Comparison of ENCODE assay signal across 2 cellular contexts in the genomic region with DNA sequence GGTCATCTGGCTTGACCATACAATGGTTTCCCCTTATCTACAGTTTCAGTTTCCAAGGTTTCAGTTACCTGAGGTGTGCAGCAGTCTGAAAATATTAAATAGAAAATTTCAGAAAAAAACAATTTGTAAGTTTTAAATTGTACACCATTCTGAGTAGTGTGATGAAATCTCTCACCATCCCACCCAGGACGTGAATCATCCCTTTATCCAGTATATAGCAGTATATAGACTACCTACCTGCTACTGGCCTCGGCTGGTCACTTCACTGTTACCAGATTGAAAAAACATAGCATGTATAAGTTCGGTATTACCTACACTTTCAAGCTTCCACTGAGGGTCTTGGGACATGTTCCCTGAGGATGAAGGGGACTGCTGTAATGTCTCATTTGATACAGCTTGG.
TF ChIP-seq lines count a peak whose summit lies in the region.

No MANE protein-coding gene starts in this region.

TF ChIP-seq in GM23338, 12 proteins besides CTCF, POLR2A, EP300 and RAD21:
- TF ChIP-seq POLR2AphosphoS5 (IDR thresholded peaks at IDR 0.05; ENCODE audit: low read depth) (no peak), STAT1 (IDR thresholded peaks at IDR 0.05; ENCODE audit: unreplicated experiment) (no peak), NANOG (IDR thresholded peaks at IDR 0.05; ENCODE audit: borderline replicate concordance) (no peak), ETS1 (IDR thresholded peaks at IDR 0.05) (no peak), CREB1 (CRISPR knock-in tag; IDR thresholded peaks at IDR 0.05; ENCODE audit: low read depth) (no peak), ZNF114 (CRISPR knock-in tag; IDR thresholded peaks at IDR 0.05) (no peak), EZH2 (IDR thresholded peaks at IDR 0.05; ENCODE audit: low read depth, unreplicated experiment) (no peak), REST (IDR thresholded peaks at IDR 0.05; ENCODE audit: unreplicated experiment) (no peak), EZH2phosphoT487 (IDR thresholded peaks at IDR 0.05; ENCODE audit: unreplicated experiment) (no peak), JUNB (IDR thresholded peaks at IDR 0.05; ENCODE audit: unreplicated experiment) (no peak), ZNF331 (CRISPR knock-in tag; IDR thresholded peaks at IDR 0.05; ENCODE audit: low read depth) (no peak)

TF ChIP-seq in GM12878, 131 proteins besides CTCF, POLR2A, EP300 and RAD21:
- no peak for TF ChIP-seq BCL11A (IDR thresholded peaks at IDR 0.05; ENCODE audit: low read depth, low read length)
- TF ChIP-seq NBN (IDR thresholded peaks at IDR 0.05), result no peak
- TF ChIP-seq, protein P1, sequence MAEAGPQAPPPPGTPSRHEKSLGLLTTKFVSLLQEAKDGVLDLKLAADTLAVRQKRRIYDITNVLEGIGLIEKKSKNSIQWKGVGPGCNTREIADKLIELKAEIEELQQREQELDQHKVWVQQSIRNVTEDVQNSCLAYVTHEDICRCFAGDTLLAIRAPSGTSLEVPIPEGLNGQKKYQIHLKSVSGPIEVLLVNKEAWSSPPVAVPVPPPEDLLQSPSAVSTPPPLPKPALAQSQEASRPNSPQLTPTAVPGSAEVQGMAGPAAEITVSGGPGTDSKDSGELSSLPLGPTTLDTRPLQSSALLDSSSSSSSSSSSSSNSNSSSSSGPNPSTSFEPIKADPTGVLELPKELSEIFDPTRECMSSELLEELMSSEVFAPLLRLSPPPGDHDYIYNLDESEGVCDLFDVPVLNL (IDR thresholded peaks at IDR 0.05; ENCODE audit: low read depth, low read length), result no peak
- TF ChIP-seq, protein P2, sequence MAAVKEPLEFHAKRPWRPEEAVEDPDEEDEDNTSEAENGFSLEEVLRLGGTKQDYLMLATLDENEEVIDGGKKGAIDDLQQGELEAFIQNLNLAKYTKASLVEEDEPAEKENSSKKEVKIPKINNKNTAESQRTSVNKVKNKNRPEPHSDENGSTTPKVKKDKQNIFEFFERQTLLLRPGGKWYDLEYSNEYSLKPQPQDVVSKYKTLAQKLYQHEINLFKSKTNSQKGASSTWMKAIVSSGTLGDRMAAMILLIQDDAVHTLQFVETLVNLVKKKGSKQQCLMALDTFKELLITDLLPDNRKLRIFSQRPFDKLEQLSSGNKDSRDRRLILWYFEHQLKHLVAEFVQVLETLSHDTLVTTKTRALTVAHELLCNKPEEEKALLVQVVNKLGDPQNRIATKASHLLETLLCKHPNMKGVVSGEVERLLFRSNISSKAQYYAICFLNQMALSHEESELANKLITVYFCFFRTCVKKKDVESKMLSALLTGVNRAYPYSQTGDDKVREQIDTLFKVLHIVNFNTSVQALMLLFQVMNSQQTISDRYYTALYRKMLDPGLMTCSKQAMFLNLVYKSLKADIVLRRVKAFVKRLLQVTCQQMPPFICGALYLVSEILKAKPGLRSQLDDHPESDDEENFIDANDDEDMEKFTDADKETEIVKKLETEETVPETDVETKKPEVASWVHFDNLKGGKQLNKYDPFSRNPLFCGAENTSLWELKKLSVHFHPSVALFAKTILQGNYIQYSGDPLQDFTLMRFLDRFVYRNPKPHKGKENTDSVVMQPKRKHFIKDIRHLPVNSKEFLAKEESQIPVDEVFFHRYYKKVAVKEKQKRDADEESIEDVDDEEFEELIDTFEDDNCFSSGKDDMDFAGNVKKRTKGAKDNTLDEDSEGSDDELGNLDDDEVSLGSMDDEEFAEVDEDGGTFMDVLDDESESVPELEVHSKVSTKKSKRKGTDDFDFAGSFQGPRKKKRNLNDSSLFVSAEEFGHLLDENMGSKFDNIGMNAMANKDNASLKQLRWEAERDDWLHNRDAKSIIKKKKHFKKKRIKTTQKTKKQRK (IDR thresholded peaks at IDR 0.05; ENCODE audit: low read depth, low read length), result no peak
- TF ChIP-seq, protein P3, sequence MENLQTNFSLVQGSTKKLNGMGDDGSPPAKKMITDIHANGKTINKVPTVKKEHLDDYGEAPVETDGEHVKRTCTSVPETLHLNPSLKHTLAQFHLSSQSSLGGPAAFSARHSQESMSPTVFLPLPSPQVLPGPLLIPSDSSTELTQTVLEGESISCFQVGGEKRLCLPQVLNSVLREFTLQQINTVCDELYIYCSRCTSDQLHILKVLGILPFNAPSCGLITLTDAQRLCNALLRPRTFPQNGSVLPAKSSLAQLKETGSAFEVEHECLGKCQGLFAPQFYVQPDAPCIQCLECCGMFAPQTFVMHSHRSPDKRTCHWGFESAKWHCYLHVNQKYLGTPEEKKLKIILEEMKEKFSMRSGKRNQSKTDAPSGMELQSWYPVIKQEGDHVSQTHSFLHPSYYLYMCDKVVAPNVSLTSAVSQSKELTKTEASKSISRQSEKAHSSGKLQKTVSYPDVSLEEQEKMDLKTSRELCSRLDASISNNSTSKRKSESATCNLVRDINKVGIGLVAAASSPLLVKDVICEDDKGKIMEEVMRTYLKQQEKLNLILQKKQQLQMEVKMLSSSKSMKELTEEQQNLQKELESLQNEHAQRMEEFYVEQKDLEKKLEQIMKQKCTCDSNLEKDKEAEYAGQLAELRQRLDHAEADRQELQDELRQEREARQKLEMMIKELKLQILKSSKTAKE (IDR thresholded peaks at IDR 0.05; ENCODE audit: low read depth, poor library complexity, severe bottlenecking), result no peak
- no peak for TF ChIP-seq MAX (IDR thresholded peaks at IDR 0.05; ENCODE audit: low read depth, low read length)
- TF ChIP-seq NFIC (IDR thresholded peaks at IDR 0.05; ENCODE audit: low read depth, low read length), result no peak
TF ChIP-seq in GM12878: peak in this region for 0.
